ENCODE assay signal across 1 cellular context in genomic region chr7:101128040-101128834, GRCh38.
TF ChIP-seq lines count a peak whose summit lies in the region.

No MANE protein-coding gene starts in this region.

TF ChIP-seq in liver, 16 proteins besides CTCF, POLR2A, EP300 and RAD21 (continued from another document):
- no peak for TF ChIP-seq REST (IDR thresholded peaks at IDR 0.05)
